Comparison of ENCODE assay signal across 18 cellular contexts in genomic region chr5:124580512-124580911, GRCh38.
DNase-seq lines count a peak whose midpoint lies in the region; ATAC-seq, FAIRE-seq and TF ChIP-seq lines count a peak whose summit lies in the region.
"Had no signal": no experiment of that assay in that cellular context is flagged by ENCODE, and none has a peak within 500 bp of the region (broad histone marks: within the 10 kb centered on the region; RNA-seq: fewer than 3 reads in every experiment).

No MANE protein-coding gene starts in this region.

- H3K4me1 ChIP-seq in HUES48 (ENCODE audit: control insufficient read depth, insufficient read depth, low read length), result peaks cover 59% of the 10 kb centered on the region
- H3K4me1 ChIP-seq in K562 (replicated peaks in 1 of 2; ENCODE audit: control insufficient read depth in 2 of 2, insufficient read depth in 2 of 2, low read length in 2 of 2), result peaks cover 0 to 10% of the 10 kb centered on the region in 2 experiments; a peak in 2 of 5 replicates
- peaks cover 17% of the 10 kb centered on the region for H3K4me1 ChIP-seq in hepatocyte (ENCODE audit: insufficient read depth)
- H3K4me1 ChIP-seq in trophoblast cell (ENCODE audit: control insufficient read depth in 1 of 2, insufficient read depth in 2 of 2, low read length in 2 of 2), result peaks cover 23 to 28% of the 10 kb centered on the region in 2 experiments
- H3K4me1 ChIP-seq in upper lobe of right lung, result no peaks in the 10 kb centered on the region
- peaks cover 0 to 12% (median 0%) of the 10 kb centered on the region in 3 donors for H3K4me1 ChIP-seq in esophagus squamous epithelium

- no peak overlapping the region for H3K4me2 ChIP-seq in K562 (ENCODE audit: insufficient read depth, low read length)
- H3K4me2 ChIP-seq in hepatocyte, result peak overlapping the region; percentile 65
- peak overlapping the region; percentile 18 for H3K4me2 ChIP-seq in trophoblast cell (ENCODE audit: low read length)

- H4K91ac ChIP-seq in trophoblast cell (ENCODE audit: low read depth, low read length), result peak overlapping the region; percentile 96

- peak overlapping the region; percentile 91 for H2BK12ac ChIP-seq in trophoblast cell (ENCODE audit: low read length)

- no TSS peak for BruUV-seq in K562 (replicated peaks; lab: Mats Ljungman, UMichigan)

- ATAC-seq in K562 (no peak), upper lobe of right lung (no peak), HG03469 (IDR thresholded peaks at IDR 0.05; ENCODE audit: unreplicated experiment) (no peak), HG02623 (IDR thresholded peaks at IDR 0.05; ENCODE audit: unreplicated experiment) (no peak)
- ATAC-seq: HCT116, SK-N-SH treated with all-trans-retinoic acid at 6 μM for 48 hours had no signal

- 10% methylated on average over 5 of the region's 6 CpGs for WGBS in K562 (ENCODE audit: insufficient coverage, low coverage, missing lambda C conversion rate)
- 86% methylated on average over 6 of the region's 6 CpGs for whole genome bisulfite sequencing in hepatocyte (ENCODE audit: low lambda C conversion rate, missing lambda C conversion rate)
- WGBS in trophoblast cell (ENCODE audit: extremely low coverage, insufficient coverage, insufficient read length), result no CpG with 5 or more reads among the region's 6 CpGs
- 79 to 80% methylated on average over 5 to 6 of the region's 6 CpGs for WGBS in esophagus squamous epithelium, 2 donors

- H3K4ac ChIP-seq in trophoblast cell (ENCODE audit: low read depth, low read length), result peak overlapping the region; percentile 74

- no peak overlapping the region for H4K12ac ChIP-seq in trophoblast cell (ENCODE audit: low read depth, low read length)

- DNase-seq in K562 (ENCODE audit: extremely low read depth in 1 of 4, low spot score in 3 of 4) (no peak), hepatocyte (ENCODE audit: low spot score) (no peak), trophoblast cell (no peak), upper lobe of right lung (no peak), esophagus squamous epithelium (lab: John Stamatoyannopoulos, UW) (no peak)
- DNase-seq: ACHN; COR-L47; EL; NCI-H1105 treated with DMSO at 0.1 percent for 48 hours; NCI-H187; NCI-H446; NK-92 treated with Interleukin-12 subunit alpha and Interleukin-12 subunit beta, amount 100 ng/mL, for 24 hours; SHP77 treated with DMSO at 0.1 percent for 48 hours had no signal

- peak overlapping the region; percentile 94 for H2BK120ac ChIP-seq in trophoblast cell (ENCODE audit: insufficient read depth, low read length, poor library complexity)

- H3K36me3 ChIP-seq in HUES48 (ENCODE audit: control insufficient read depth, insufficient read depth, low read length) (no peaks in the 10 kb centered on the region), K562 (ENCODE audit: control insufficient read depth, insufficient read depth, low read length) (no peaks in the 10 kb centered on the region), hepatocyte (replicated peaks; ENCODE audit: insufficient read depth, low read depth) (no peaks in the 10 kb centered on the region), trophoblast cell (ENCODE audit: control insufficient read depth in 1 of 2, insufficient read depth in 2 of 2, low read length in 2 of 2) (peaks cover 0 to 2% of the 10 kb centered on the region in 2 experiments), upper lobe of right lung (no peaks in the 10 kb centered on the region), esophagus squamous epithelium (no peaks in the 10 kb centered on the region)

- no peak for TF ChIP-seq EP300 in K562 (IDR thresholded peaks at IDR 0.05; ENCODE audit: low read length)

- H3K4me3 ChIP-seq in HUES48 (ENCODE audit: low read depth, low read length), result no peak overlapping the region
- no peak overlapping the region for H3K4me3 ChIP-seq in K562
- H3K4me3 ChIP-seq in hepatocyte, result no peak overlapping the region
- no peak overlapping the region for H3K4me3 ChIP-seq in trophoblast cell (ENCODE audit: low read depth, low read length)
- no peak overlapping the region for H3K4me3 ChIP-seq in upper lobe of right lung
- H3K4me3 ChIP-seq in esophagus squamous epithelium, result no peak overlapping the region

- POLR2A ChIA-PET in K562 (lab: Yijun Ruan, JAX), result interaction anchor here (0.7 kb wide), 1 partner anchor 56 kb away, joined by 3 read pairs; no protein-coding TSS in a partner anchor

- no peaks in the 10 kb centered on the region for H4K20me1 ChIP-seq in K562 (replicated peaks; ENCODE audit: control insufficient read depth, insufficient read depth, low read length)
- no peaks in the 10 kb centered on the region for H4K20me1 ChIP-seq in hepatocyte (ENCODE audit: insufficient read depth, poor library complexity, severe bottlenecking)

- H4K8ac ChIP-seq in trophoblast cell (ENCODE audit: low read depth, low read length), result peak overlapping the region; percentile 89

- H3K23ac ChIP-seq in trophoblast cell (ENCODE audit: low read length), result no peak overlapping the region

- H2AK5ac ChIP-seq in trophoblast cell (ENCODE audit: low read length), result peak overlapping the region; percentile 44

- H3K9me1 ChIP-seq in K562 (ENCODE audit: control insufficient read depth, insufficient read depth, low read length), result no peaks in the 10 kb centered on the region

- no peak for TF ChIP-seq RAD21 in K562 (CRISPR knock-in tag; conservative IDR thresholded peaks at IDR 0.05 in 1 of 2, IDR thresholded peaks at IDR 0.05 in 1 of 2)

- FAIRE-seq in K562 (lab: Jason Lieb, UNC), result no peak

- no peak overlapping the region for H2AFZ ChIP-seq in K562 (ENCODE audit: low read depth, low read length)
- no peak overlapping the region for H2AFZ ChIP-seq in hepatocyte
- H2AFZ ChIP-seq in trophoblast cell (ENCODE audit: insufficient read depth, low read length, poor library complexity), result peak overlapping the region; percentile 23

- H3K27ac ChIP-seq in HUES48 (ENCODE audit: low read depth, low read length) (peak overlapping the region; percentile 96), K562 (ENCODE audit: extremely low read depth, low read depth, low read length) (no peak overlapping the region), hepatocyte (peak overlapping the region; percentile 87), trophoblast cell (ENCODE audit: low read depth, low read length) (peak overlapping the region; percentile 99), upper lobe of right lung (no peak overlapping the region), esophagus squamous epithelium (no peak overlapping the region)

- TF ChIP-seq CTCF in K562 (IDR thresholded peaks at IDR 0.05 in 2 of 3, conservative IDR thresholded peaks at IDR 0.05 in 1 of 3; ENCODE audit: insufficient read depth in 2 of 3, low read depth in 1 of 3, low read length in 3 of 3) (no peak), hepatocyte (IDR thresholded peaks at IDR 0.05; ENCODE audit: poor library complexity) (no peak), upper lobe of right lung (IDR thresholded peaks at IDR 0.05) (no peak), esophagus squamous epithelium (IDR thresholded peaks at IDR 0.05) (no peak)

- TF ChIP-seq POLR2A in K562 (conservative IDR thresholded peaks at IDR 0.05), result no peak
- TF ChIP-seq POLR2A in esophagus squamous epithelium (IDR thresholded peaks at IDR 0.05), result no peak

- in situ Hi-C loops in K562 (cut with MboI), result no loop called here

- H3K9me2 ChIP-seq in hepatocyte (replicated peaks; ENCODE audit: insufficient read depth), result no peaks in the 10 kb centered on the region

- intact Hi-C loops in K562 (cut with micrococcal nuclease) (no loop called here), upper lobe of right lung (cut with DNase I) (no loop called here), esophagus squamous epithelium (cut with DNase I) (no loop called here)

- H3K79me1 ChIP-seq in trophoblast cell (ENCODE audit: low read length), result peaks cover 37% of the 10 kb centered on the region

- peaks cover 25% of the 10 kb centered on the region for H3K27me3 ChIP-seq in HUES48 (ENCODE audit: control insufficient read depth, insufficient read depth, low read length)
- peaks cover 0 to 6% of the 10 kb centered on the region in 2 experiments; a peak in 1 of 5 replicates for H3K27me3 ChIP-seq in K562 (ENCODE audit: control insufficient read depth in 2 of 2, insufficient read depth in 2 of 2, low read length in 2 of 2)
- H3K27me3 ChIP-seq in hepatocyte, result no peaks in the 10 kb centered on the region
- H3K27me3 ChIP-seq in trophoblast cell (ENCODE audit: insufficient read depth, low read length), result no peaks in the 10 kb centered on the region
- no peaks in the 10 kb centered on the region for H3K27me3 ChIP-seq in upper lobe of right lung
- H3K27me3 ChIP-seq in esophagus squamous epithelium, result no peaks in the 10 kb centered on the region

- CTCF ChIA-PET in K562 (lab: Yijun Ruan, JAX; ENCODE audit: low intra/inter-chr PET ratio), result no interaction called here

- no peak overlapping the region for H3K18ac ChIP-seq in trophoblast cell (ENCODE audit: low read length)

- no peak overlapping the region for H3K9ac ChIP-seq in HUES48 (ENCODE audit: low read depth, low read length)
- no peak overlapping the region for H3K9ac ChIP-seq in K562 (ENCODE audit: insufficient read depth in 1 of 2, low read depth in 2 of 2, low read length in 2 of 2)
- no peak overlapping the region for H3K9ac ChIP-seq in trophoblast cell (ENCODE audit: low read length)

- no peaks in the 10 kb centered on the region for H3K9me3 ChIP-seq in HUES48 (ENCODE audit: control insufficient read depth, insufficient read depth, low read length)
- no peaks in the 10 kb centered on the region for H3K9me3 ChIP-seq in K562 (replicated peaks; ENCODE audit: control insufficient read depth, insufficient read depth, low read depth, low read length)
- no peaks in the 10 kb centered on the region for H3K9me3 ChIP-seq in hepatocyte (ENCODE audit: low read depth)
- no peaks in the 10 kb centered on the region for H3K9me3 ChIP-seq in trophoblast cell (ENCODE audit: insufficient read depth, low read depth, low read length)
- H3K9me3 ChIP-seq in upper lobe of right lung, result no peaks in the 10 kb centered on the region
- no peaks in the 10 kb centered on the region for H3K9me3 ChIP-seq in esophagus squamous epithelium

- H3K79me2 ChIP-seq in K562 (ENCODE audit: control insufficient read depth, insufficient read depth, low read length) (no peaks in the 10 kb centered on the region), hepatocyte (no peaks in the 10 kb centered on the region), trophoblast cell (ENCODE audit: control insufficient read depth, insufficient read depth, low read length, poor library complexity) (peaks cover 4% of the 10 kb centered on the region)

- peak overlapping the region; percentile 97 for H2BK5ac ChIP-seq in trophoblast cell (ENCODE audit: low read depth, low read length, poor library complexity)

- H3K14ac ChIP-seq in trophoblast cell (ENCODE audit: low read length), result peak overlapping the region; percentile 94

TF ChIP-seq in K562, 482 proteins besides CTCF, POLR2A, EP300 and RAD21:
- TF ChIP-seq ZNF695 (CRISPR knock-in tag; IDR thresholded peaks at IDR 0.05) (no peak), ZNF121 (CRISPR knock-in tag; conservative IDR thresholded peaks at IDR 0.05) (peak; percentile 49; the same call in 1 of the 2 replicates)

Comparison
In these comparisons a context has a peak if more than half of its experiments do, and no peak if none do; other contexts are left out.
1. H3K27ac ChIP-seq: peak in HUES48 (single experiment), hepatocyte (single experiment) and trophoblast cell (single experiment); none in K562 (single experiment), upper lobe of right lung (single experiment) and esophagus squamous epithelium (0 of 4).